ENCODE assay signal across 1 cellular context in genomic region chr14:56809262-56810215, GRCh38.
TF ChIP-seq lines count a peak whose summit lies in the region.

No MANE protein-coding gene starts in this region.

TF ChIP-seq in GM23338, 12 proteins besides CTCF, POLR2A, EP300 and RAD21 (continued from another document):
- TF ChIP-seq ZNF331 (CRISPR knock-in tag; IDR thresholded peaks at IDR 0.05; ENCODE audit: low read depth), result no peak
- no peak for TF ChIP-seq JUNB (IDR thresholded peaks at IDR 0.05; ENCODE audit: unreplicated experiment)
- TF ChIP-seq STAT1 (IDR thresholded peaks at IDR 0.05; ENCODE audit: unreplicated experiment), result no peak
- TF ChIP-seq EZH2phosphoT487 (IDR thresholded peaks at IDR 0.05; ENCODE audit: unreplicated experiment), result peak; percentile 27
